In genomic region chr6:158311193-158311592, GRCh38 we compare ENCODE assay signal across 21 cellular contexts. TPM values are rescaled to one million over a fixed set of nuclear protein-coding genes. Genes with fewer than 3 reads are reported as not detected.
DNase-seq lines count a peak whose midpoint lies in the region; ATAC-seq and TF ChIP-seq lines count a peak whose summit lies in the region.
"Had no signal": no experiment of that assay in that cellular context is flagged by ENCODE, and none has a peak within 500 bp of the region (broad histone marks: within the 10 kb centered on the region; RNA-seq: fewer than 3 reads in every experiment).

No MANE protein-coding gene starts in this region.

- WGBS in right lobe of liver (ENCODE audit: insufficient coverage, low coverage, low lambda C conversion rate, missing lambda C conversion rate), result 97% methylated on average over 4 of the region's 8 CpGs

- H3K27me3 ChIP-seq in WERI-Rb-1 (ENCODE audit: insufficient read depth, low read depth, severe bottlenecking) (no peaks in the 10 kb centered on the region), left ventricle myocardium inferior (ENCODE audit: low read depth) (no peaks in the 10 kb centered on the region), right lobe of liver (no peaks in the 10 kb centered on the region)
- H3K27me3 ChIP-seq: gastrocnemius medialis, SJSA1, spleen had no signal

- TF ChIP-seq CTCF in WERI-Rb-1 (IDR thresholded peaks at IDR 0.05; ENCODE audit: low read depth, low read length), result no peak
- TF ChIP-seq CTCF in left ventricle myocardium inferior (IDR thresholded peaks at IDR 0.05; ENCODE audit: borderline replicate concordance), result no peak
- no peak for TF ChIP-seq CTCF in right lobe of liver (IDR thresholded peaks at IDR 0.05)

- DNase-seq in NCI-H82 (lab: John Stamatoyannopoulos, UW) (peak; percentile 29), NCI-H82 treated with DMSO at 0.1 percent for 48 hours (lab: John Stamatoyannopoulos, UW; ENCODE audit: unreplicated experiment) (no peak), WERI-Rb-1 (no peak), left ventricle myocardium inferior (peak; percentile 17), skeletal muscle cell (ENCODE audit: low read depth) (peak; percentile 48), AG20443 (ENCODE audit: low spot score) (no peak), right lobe of liver (no peak)
- no peak for DNase-seq in stimulated activated CD8-positive, alpha-beta memory T cell treated with anti-CD3 and anti-CD28 coated beads, Interleukin-4, amount 100 ng/mL, for 48 hours
- DNase-seq: activated CD4-positive, alpha-beta T cell treated with anti-CD3 and anti-CD28 coated beads, Interleukin-2, amount 50 U/mL, for 48 hours; activated gamma-delta T cell treated with Interleukin-2 at 50 U/mL for 16 hours; C1 segment of cervical spinal cord; left cardiac atrium; MM.1S; NCI-H1694; OCI-M1; spleen had no signal

- peaks cover 44% of the 10 kb centered on the region for H3K36me3 ChIP-seq in WERI-Rb-1
- peaks cover 38% of the 10 kb centered on the region for H3K36me3 ChIP-seq in left ventricle myocardium inferior
- peaks cover 0 to 3% (median 0%) of the 10 kb centered on the region in 4 donors for H3K36me3 ChIP-seq in right lobe of liver
- H3K36me3 ChIP-seq: prostate gland had no signal

- intact Hi-C loops in left ventricle myocardium inferior (cut with micrococcal nuclease), result no loop called here
- intact Hi-C loops in right lobe of liver (cut with DNase I), result no loop called here

- H3K4me3 ChIP-seq in WERI-Rb-1 (ENCODE audit: low read depth, low read length) (no peak overlapping the region), left ventricle myocardium inferior (no peak overlapping the region), skeletal muscle cell (ENCODE audit: low read depth, low read length) (no peak overlapping the region), right lobe of liver (no peak overlapping the region)
- H3K4me3 ChIP-seq: gastrocnemius medialis, prostate gland, SJSA1, spleen had no signal

- H3K9me3 ChIP-seq in WERI-Rb-1 (ENCODE audit: severe bottlenecking), result no peaks in the 10 kb centered on the region
- peaks cover 4% of the 10 kb centered on the region for H3K9me3 ChIP-seq in left ventricle myocardium inferior (replicated peaks)
- H3K9me3 ChIP-seq in right lobe of liver, result no peaks in the 10 kb centered on the region
- H3K9me3 ChIP-seq: gastrocnemius medialis, prostate gland, SJSA1 had no signal

- H3K4me1 ChIP-seq in left ventricle myocardium inferior (peaks cover 5% of the 10 kb centered on the region), right lobe of liver (no peaks in the 10 kb centered on the region)
- H3K4me1 ChIP-seq: gastrocnemius medialis, prostate gland, SJSA1 had no signal

- H3K27ac ChIP-seq in WERI-Rb-1, result peak overlapping the region; percentile 85
- peak overlapping the region; percentile 56 for H3K27ac ChIP-seq in left ventricle myocardium inferior (replicated peaks)
- no peak overlapping the region for H3K27ac ChIP-seq in right lobe of liver
- H3K27ac ChIP-seq: epithelial cell of prostate, gastrocnemius medialis, prostate gland, SJSA1, spleen had no signal

- ATAC-seq in right lobe of liver, result no peak
- ATAC-seq: gastrocnemius medialis; natural killer cell treated with Interleukin-12 subunit alpha and Interleukin-12 subunit beta and Interleukin-15 and Interleukin-18, amount 100 ng/mL, for 72 hours had no signal

- TF ChIP-seq POLR2A in right lobe of liver (IDR thresholded peaks at IDR 0.05), result no peak

RNA-seq across cellular contexts. Expression of gene TULP4, which starts 1.1 kb away (rescaled TPM):
- total RNA-seq in left ventricle myocardium inferior (111 TPM), right lobe of liver (10 to 100 TPM; 27.0 to 42.4 (median 32.3) TPM)

Comparison
In these comparisons a context has a peak if more than half of its experiments do, and no peak if none do; other contexts are left out.
1. DNase-seq: peak in NCI-H82 (single experiment), left ventricle myocardium inferior (single experiment) and skeletal muscle cell (single experiment); none in NCI-H82 treated with DMSO at 0.1 percent for 48 hours (single experiment), WERI-Rb-1 (single experiment), AG20443 (single experiment), right lobe of liver (0 of 3) and stimulated activated CD8-positive, alpha-beta memory T cell treated with anti-CD3 and anti-CD28 coated beads, Interleukin-4, amount 100 ng/mL, for 48 hours (single experiment).
2. H3K27ac ChIP-seq: peak in WERI-Rb-1 (single experiment) and left ventricle myocardium inferior (single experiment); none in right lobe of liver (0 of 3).